2 cellular contexts compared by ENCODE assay signal in the genomic region with DNA sequence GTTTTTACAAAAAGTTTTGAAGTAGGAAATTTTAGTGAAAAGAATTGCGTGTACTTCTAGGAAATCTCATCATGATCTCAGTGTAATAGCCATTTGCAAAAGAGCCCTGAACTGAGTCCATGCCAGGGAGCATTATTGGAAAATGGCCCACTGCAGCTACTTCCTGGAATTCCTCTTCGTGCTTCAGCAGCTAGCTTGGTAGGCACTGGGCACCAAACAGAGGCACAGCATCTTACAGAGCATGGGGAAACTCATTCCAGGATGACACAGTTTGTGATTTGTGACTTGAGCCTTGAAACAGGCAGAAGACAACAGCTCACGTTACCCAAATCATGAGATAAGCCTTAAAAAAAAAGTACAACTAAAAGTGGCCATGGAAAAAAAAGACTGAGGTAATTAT.
TF ChIP-seq lines count a peak whose summit lies in the region.

No MANE protein-coding gene starts in this region.

TF ChIP-seq in liver, 16 proteins besides CTCF, POLR2A, EP300 and RAD21 (continued from another document):
- TF ChIP-seq, protein P1, sequence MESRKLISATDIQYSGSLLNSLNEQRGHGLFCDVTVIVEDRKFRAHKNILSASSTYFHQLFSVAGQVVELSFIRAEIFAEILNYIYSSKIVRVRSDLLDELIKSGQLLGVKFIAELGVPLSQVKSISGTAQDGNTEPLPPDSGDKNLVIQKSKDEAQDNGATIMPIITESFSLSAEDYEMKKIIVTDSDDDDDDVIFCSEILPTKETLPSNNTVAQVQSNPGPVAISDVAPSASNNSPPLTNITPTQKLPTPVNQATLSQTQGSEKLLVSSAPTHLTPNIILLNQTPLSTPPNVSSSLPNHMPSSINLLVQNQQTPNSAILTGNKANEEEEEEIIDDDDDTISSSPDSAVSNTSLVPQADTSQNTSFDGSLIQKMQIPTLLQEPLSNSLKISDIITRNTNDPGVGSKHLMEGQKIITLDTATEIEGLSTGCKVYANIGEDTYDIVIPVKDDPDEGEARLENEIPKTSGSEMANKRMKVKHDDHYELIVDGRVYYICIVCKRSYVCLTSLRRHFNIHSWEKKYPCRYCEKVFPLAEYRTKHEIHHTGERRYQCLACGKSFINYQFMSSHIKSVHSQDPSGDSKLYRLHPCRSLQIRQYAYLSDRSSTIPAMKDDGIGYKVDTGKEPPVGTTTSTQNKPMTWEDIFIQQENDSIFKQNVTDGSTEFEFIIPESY (IDR thresholded peaks at IDR 0.05): no peak
- no peak for TF ChIP-seq NR2F2 (IDR thresholded peaks at IDR 0.05)
- TF ChIP-seq, protein P2, sequence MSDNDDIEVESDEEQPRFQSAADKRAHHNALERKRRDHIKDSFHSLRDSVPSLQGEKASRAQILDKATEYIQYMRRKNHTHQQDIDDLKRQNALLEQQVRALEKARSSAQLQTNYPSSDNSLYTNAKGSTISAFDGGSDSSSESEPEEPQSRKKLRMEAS (IDR thresholded peaks at IDR 0.05): no peak
- TF ChIP-seq, protein P3, sequence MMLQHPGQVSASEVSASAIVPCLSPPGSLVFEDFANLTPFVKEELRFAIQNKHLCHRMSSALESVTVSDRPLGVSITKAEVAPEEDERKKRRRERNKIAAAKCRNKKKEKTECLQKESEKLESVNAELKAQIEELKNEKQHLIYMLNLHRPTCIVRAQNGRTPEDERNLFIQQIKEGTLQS (IDR thresholded peaks at IDR 0.05): no peak
- peak in 1 of 2 donors; percentile 22 for TF ChIP-seq RXRA (IDR thresholded peaks at IDR 0.05)
- TF ChIP-seq FOXA2 (IDR thresholded peaks at IDR 0.05): no peak
- TF ChIP-seq, protein P4, sequence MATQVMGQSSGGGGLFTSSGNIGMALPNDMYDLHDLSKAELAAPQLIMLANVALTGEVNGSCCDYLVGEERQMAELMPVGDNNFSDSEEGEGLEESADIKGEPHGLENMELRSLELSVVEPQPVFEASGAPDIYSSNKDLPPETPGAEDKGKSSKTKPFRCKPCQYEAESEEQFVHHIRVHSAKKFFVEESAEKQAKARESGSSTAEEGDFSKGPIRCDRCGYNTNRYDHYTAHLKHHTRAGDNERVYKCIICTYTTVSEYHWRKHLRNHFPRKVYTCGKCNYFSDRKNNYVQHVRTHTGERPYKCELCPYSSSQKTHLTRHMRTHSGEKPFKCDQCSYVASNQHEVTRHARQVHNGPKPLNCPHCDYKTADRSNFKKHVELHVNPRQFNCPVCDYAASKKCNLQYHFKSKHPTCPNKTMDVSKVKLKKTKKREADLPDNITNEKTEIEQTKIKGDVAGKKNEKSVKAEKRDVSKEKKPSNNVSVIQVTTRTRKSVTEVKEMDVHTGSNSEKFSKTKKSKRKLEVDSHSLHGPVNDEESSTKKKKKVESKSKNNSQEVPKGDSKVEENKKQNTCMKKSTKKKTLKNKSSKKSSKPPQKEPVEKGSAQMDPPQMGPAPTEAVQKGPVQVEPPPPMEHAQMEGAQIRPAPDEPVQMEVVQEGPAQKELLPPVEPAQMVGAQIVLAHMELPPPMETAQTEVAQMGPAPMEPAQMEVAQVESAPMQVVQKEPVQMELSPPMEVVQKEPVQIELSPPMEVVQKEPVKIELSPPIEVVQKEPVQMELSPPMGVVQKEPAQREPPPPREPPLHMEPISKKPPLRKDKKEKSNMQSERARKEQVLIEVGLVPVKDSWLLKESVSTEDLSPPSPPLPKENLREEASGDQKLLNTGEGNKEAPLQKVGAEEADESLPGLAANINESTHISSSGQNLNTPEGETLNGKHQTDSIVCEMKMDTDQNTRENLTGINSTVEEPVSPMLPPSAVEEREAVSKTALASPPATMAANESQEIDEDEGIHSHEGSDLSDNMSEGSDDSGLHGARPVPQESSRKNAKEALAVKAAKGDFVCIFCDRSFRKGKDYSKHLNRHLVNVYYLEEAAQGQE (IDR thresholded peaks at IDR 0.05): no peak
- TF ChIP-seq EGR1 (IDR thresholded peaks at IDR 0.05; ENCODE audit: low read depth in 2 of 2): no peak
- peak; percentile 17 for TF ChIP-seq SP1 (IDR thresholded peaks at IDR 0.05)
- TF ChIP-seq YY1 (IDR thresholded peaks at IDR 0.05): peak; percentile 65
- no peak for TF ChIP-seq TAF1 (conservative IDR thresholded peaks at IDR 0.05)
- TF ChIP-seq JUND (IDR thresholded peaks at IDR 0.05): no peak
- no peak for TF ChIP-seq FOXA1 (IDR thresholded peaks at IDR 0.05)
TF ChIP-seq in liver: peak in this region for 4.

TF ChIP-seq in HepG2, 621 proteins besides CTCF, POLR2A, EP300 and RAD21 (continued from another document):
- TF ChIP-seq, protein P5, sequence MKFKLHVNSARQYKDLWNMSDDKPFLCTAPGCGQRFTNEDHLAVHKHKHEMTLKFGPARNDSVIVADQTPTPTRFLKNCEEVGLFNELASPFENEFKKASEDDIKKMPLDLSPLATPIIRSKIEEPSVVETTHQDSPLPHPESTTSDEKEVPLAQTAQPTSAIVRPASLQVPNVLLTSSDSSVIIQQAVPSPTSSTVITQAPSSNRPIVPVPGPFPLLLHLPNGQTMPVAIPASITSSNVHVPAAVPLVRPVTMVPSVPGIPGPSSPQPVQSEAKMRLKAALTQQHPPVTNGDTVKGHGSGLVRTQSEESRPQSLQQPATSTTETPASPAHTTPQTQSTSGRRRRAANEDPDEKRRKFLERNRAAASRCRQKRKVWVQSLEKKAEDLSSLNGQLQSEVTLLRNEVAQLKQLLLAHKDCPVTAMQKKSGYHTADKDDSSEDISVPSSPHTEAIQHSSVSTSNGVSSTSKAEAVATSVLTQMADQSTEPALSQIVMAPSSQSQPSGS (CRISPR knock-in tag; IDR thresholded peaks at IDR 0.05): no peak
- TF ChIP-seq, protein P6, sequence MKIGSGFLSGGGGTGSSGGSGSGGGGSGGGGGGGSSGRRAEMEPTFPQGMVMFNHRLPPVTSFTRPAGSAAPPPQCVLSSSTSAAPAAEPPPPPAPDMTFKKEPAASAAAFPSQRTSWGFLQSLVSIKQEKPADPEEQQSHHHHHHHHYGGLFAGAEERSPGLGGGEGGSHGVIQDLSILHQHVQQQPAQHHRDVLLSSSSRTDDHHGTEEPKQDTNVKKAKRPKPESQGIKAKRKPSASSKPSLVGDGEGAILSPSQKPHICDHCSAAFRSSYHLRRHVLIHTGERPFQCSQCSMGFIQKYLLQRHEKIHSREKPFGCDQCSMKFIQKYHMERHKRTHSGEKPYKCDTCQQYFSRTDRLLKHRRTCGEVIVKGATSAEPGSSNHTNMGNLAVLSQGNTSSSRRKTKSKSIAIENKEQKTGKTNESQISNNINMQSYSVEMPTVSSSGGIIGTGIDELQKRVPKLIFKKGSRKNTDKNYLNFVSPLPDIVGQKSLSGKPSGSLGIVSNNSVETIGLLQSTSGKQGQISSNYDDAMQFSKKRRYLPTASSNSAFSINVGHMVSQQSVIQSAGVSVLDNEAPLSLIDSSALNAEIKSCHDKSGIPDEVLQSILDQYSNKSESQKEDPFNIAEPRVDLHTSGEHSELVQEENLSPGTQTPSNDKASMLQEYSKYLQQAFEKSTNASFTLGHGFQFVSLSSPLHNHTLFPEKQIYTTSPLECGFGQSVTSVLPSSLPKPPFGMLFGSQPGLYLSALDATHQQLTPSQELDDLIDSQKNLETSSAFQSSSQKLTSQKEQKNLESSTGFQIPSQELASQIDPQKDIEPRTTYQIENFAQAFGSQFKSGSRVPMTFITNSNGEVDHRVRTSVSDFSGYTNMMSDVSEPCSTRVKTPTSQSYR (CRISPR knock-in tag; IDR thresholded peaks at IDR 0.05; ENCODE audit: borderline replicate concordance): no peak
- no peak for TF ChIP-seq TBL1XR1 (IDR thresholded peaks at IDR 0.05; ENCODE audit: borderline replicate concordance, low read length, partially characterized antibody)
- no peak for TF ChIP-seq TSC22D2 (CRISPR knock-in tag; IDR thresholded peaks at IDR 0.05; ENCODE audit: borderline replicate concordance)
- no peak for TF ChIP-seq NFE2L2 (IDR thresholded peaks at IDR 0.05; ENCODE audit: low read length)
- TF ChIP-seq, protein P7, sequence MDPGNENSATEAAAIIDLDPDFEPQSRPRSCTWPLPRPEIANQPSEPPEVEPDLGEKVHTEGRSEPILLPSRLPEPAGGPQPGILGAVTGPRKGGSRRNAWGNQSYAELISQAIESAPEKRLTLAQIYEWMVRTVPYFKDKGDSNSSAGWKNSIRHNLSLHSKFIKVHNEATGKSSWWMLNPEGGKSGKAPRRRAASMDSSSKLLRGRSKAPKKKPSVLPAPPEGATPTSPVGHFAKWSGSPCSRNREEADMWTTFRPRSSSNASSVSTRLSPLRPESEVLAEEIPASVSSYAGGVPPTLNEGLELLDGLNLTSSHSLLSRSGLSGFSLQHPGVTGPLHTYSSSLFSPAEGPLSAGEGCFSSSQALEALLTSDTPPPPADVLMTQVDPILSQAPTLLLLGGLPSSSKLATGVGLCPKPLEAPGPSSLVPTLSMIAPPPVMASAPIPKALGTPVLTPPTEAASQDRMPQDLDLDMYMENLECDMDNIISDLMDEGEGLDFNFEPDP (CRISPR knock-in tag; conservative IDR thresholded peaks at IDR 0.05): no peak
- TF ChIP-seq, protein P8, sequence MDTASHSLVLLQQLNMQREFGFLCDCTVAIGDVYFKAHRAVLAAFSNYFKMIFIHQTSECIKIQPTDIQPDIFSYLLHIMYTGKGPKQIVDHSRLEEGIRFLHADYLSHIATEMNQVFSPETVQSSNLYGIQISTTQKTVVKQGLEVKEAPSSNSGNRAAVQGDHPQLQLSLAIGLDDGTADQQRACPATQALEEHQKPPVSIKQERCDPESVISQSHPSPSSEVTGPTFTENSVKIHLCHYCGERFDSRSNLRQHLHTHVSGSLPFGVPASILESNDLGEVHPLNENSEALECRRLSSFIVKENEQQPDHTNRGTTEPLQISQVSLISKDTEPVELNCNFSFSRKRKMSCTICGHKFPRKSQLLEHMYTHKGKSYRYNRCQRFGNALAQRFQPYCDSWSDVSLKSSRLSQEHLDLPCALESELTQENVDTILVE (CRISPR knock-in tag; IDR thresholded peaks at IDR 0.05): no peak
- TF ChIP-seq SUZ12 (IDR thresholded peaks at IDR 0.05; ENCODE audit: low read depth, low read length): no peak
- TF ChIP-seq ZNF331 (CRISPR knock-in tag; IDR thresholded peaks at IDR 0.05): no peak
- TF ChIP-seq ZNF274 (CRISPR knock-in tag; IDR thresholded peaks at IDR 0.05): no peak
